ENCODE assay signal across 8 cellular contexts in genomic region chr1:181424786-181425403, GRCh38. TPM values are rescaled to one million over a fixed set of nuclear protein-coding genes. Genes with fewer than 3 reads are reported as not detected.
DNase-seq lines count a peak whose midpoint lies in the region; ATAC-seq, FAIRE-seq and TF ChIP-seq lines count a peak whose summit lies in the region.

No MANE protein-coding gene starts in this region.

- H3K27me3 Mint-ChIP-seq in Caco-2 (ENCODE audit: insufficient read depth, unreplicated experiment): peaks cover 12% of the 10 kb centered on the region
- peaks cover 21% of the 10 kb centered on the region for H3K27me3 Mint-ChIP-seq in WTC11 (ENCODE audit: low read depth)

- H3K27ac Mint-ChIP-seq in Caco-2 (ENCODE audit: unreplicated experiment) (no peak overlapping the region), WTC11 (no peak overlapping the region)

- TF ChIP-seq CTCF in Caco-2 (IDR thresholded peaks at IDR 0.05; ENCODE audit: insufficient read depth in 1 of 2, low read depth in 1 of 2, low read length in 1 of 2, severe bottlenecking in 1 of 2, unreplicated experiment in 1 of 2): peak; percentile 98 to 99
- peak; percentile 93 for TF ChIP-seq CTCF in HEK293 (tag by site-specific recombination; IDR thresholded peaks at IDR 0.05)
- TF ChIP-seq CTCF in WTC11 (IDR thresholded peaks at IDR 0.05): peak; percentile 99
- peak; percentile 87 for TF ChIP-seq CTCF in bronchial epithelial cell (IDR thresholded peaks at IDR 0.05; ENCODE audit: insufficient read depth, low read length, severe bottlenecking)
- peak; percentile 73 to 99 (median 89) for TF ChIP-seq CTCF in keratinocyte (optimal IDR thresholded peaks at IDR 0.05 in 1 of 3, IDR thresholded peaks at IDR 0.05 in 1 of 3, conservative IDR thresholded peaks at IDR 0.05 in 1 of 3; ENCODE audit: extremely low read depth in 1 of 3, insufficient read depth in 2 of 3, low read length in 3 of 3)

- H3K9ac ChIP-seq in keratinocyte (ENCODE audit: control insufficient read depth, extremely low read depth, insufficient read depth, low read length): no peak overlapping the region

- BruUV-seq in Caco-2 (replicated peaks; lab: Mats Ljungman, UMichigan): no TSS peak

- H3K79me2 ChIP-seq in keratinocyte (ENCODE audit: control insufficient read depth, insufficient read depth, low read length): no peaks in the 10 kb centered on the region

- ATAC-seq in WTC11 (peak; percentile 95), GM21717 (IDR thresholded peaks at IDR 0.05; ENCODE audit: unreplicated experiment) (no peak)

- DNase-seq in Caco-2 (peak; percentile 77 to 86), NCI-H2171 treated with DMSO at 0.1 percent for 48 hours (lab: John Stamatoyannopoulos, UW) (peak; percentile 69), WTC11 (ENCODE audit: low spot score) (peak; percentile 91), bronchial epithelial cell (ENCODE audit: low read depth) (peak; percentile 51), keratinocyte (ENCODE audit: low read depth, low spot score) (peak; percentile 11)
- peak; percentile 84 to 86 for DNase-seq in stimulated activated CD4-positive, alpha-beta T cell treated with anti-CD3 and anti-CD28 coated beads, Interleukin-2, amount 100 ng/mL, for 24 hours

- POLR2A ChIA-PET in Caco-2 (lab: Charles Lee) (interaction anchor here (0.6 kb wide), 1 partner anchor 235 kb away, joined by 11 read pairs; no protein-coding TSS in a partner anchor), HEK293 (lab: Yijun Ruan, JAX) (no interaction called here), WTC11 (lab: Charles Lee) (interaction anchor here (0.5 to 1.1 kb wide), 4 partner anchors 10 to 235 kb away, joined by 3 to 5 read pairs (median 3); no protein-coding TSS in a partner anchor)

- no peak overlapping the region for H2AFZ ChIP-seq in keratinocyte (ENCODE audit: control insufficient read depth, low read length)

- no peaks in the 10 kb centered on the region for H4K20me1 ChIP-seq in keratinocyte (ENCODE audit: control insufficient read depth, extremely low read depth, insufficient read depth, low read length)

- no peaks in the 10 kb centered on the region for H3K36me3 ChIP-seq in Caco-2 (ENCODE audit: control insufficient read depth, insufficient read depth, low read length)
- no peaks in the 10 kb centered on the region for H3K36me3 ChIP-seq in HEK293 (ENCODE audit: control insufficient read depth in 2 of 2, insufficient read depth in 1 of 2, low read length in 2 of 2)
- H3K36me3 ChIP-seq in bronchial epithelial cell (ENCODE audit: control insufficient read depth, insufficient read depth, low read length): no peaks in the 10 kb centered on the region
- no peaks in the 10 kb centered on the region for H3K36me3 ChIP-seq in keratinocyte (ENCODE audit: control insufficient read depth in 2 of 2, extremely low read depth in 1 of 2, insufficient read depth in 2 of 2, low read length in 2 of 2)

- H3K4me3 Mint-ChIP-seq in Caco-2 (ENCODE audit: unreplicated experiment) (peak overlapping the region; percentile 48), WTC11 (peak overlapping the region; percentile 31; the same call in 1 of the 2 replicates)

- H3K27me3 ChIP-seq in Caco-2 (replicated peaks; ENCODE audit: control insufficient read depth, insufficient read depth, low read length) (no peaks in the 10 kb centered on the region), bronchial epithelial cell (ENCODE audit: control insufficient read depth, insufficient read depth, low read length) (no peaks in the 10 kb centered on the region), keratinocyte (ENCODE audit: control insufficient read depth, extremely low read depth, insufficient read depth, low read length) (peaks cover 4% of the 10 kb centered on the region)

- H3K9me3 Mint-ChIP-seq in Caco-2 (ENCODE audit: unreplicated experiment) (peaks cover 13% of the 10 kb centered on the region), WTC11 (peaks cover 9% of the 10 kb centered on the region; the same call in 1 of the 2 replicates)

- CTCF ChIA-PET in Caco-2 (lab: Charles Lee) (interaction anchor here (0.6 to 1.9 kb wide), 18 partner anchors 9 to 512 kb away, joined by 3 to 43 read pairs (median 4); no protein-coding TSS in a partner anchor), HEK293 (lab: Yijun Ruan, JAX) (interaction anchor here (0.6 to 2.3 kb wide), 38 partner anchors 8 to 889 kb away, joined by 3 to 33 read pairs (median 4); no protein-coding TSS in a partner anchor), WTC11 (lab: Charles Lee) (interaction anchor here (0.6 to 2.0 kb wide), 61 partner anchors 8 to 630 kb away, joined by 3 to 104 read pairs (median 5); partner anchors contain the start of gene KIAA1614)

- no peak for FAIRE-seq in bronchial epithelial cell (lab: Jason Lieb, UNC)
- FAIRE-seq in keratinocyte (lab: Jason Lieb, UNC): peak; percentile 26

- H3K27ac ChIP-seq in HEK293 (ENCODE audit: extremely low read depth, low read depth, low read length): no peak overlapping the region
- no peak overlapping the region for H3K27ac ChIP-seq in keratinocyte (ENCODE audit: control insufficient read depth, insufficient read depth, low read length)

- dilution Hi-C loops in keratinocyte (cut with MboI; ENCODE audit: extremely low pct_ligation_motif_present, low sequenced_read_pairs): loop anchor here (25.0 kb wide), 2 partner anchors 113 to 213 kb away; no protein-coding TSS in a partner anchor

- H3K4me3 ChIP-seq in Caco-2 (ENCODE audit: low read depth, low read length) (no peak overlapping the region), HEK293 (ENCODE audit: low read depth, low read length) (no peak overlapping the region), bronchial epithelial cell (ENCODE audit: low read depth, low read length) (no peak overlapping the region), keratinocyte (ENCODE audit: control insufficient read depth in 2 of 3, extremely low read depth in 1 of 3, insufficient read depth in 2 of 3, low read depth in 1 of 3, low read length in 3 of 3) (no peak overlapping the region)

- peak overlapping the region; percentile 49 for H3K4me2 ChIP-seq in keratinocyte (ENCODE audit: control insufficient read depth, extremely low read depth, insufficient read depth, low read depth, low read length)

- H3K4me1 Mint-ChIP-seq in Caco-2 (ENCODE audit: low read depth, unreplicated experiment) (peaks cover 6% of the 10 kb centered on the region), WTC11 (peaks cover 19% of the 10 kb centered on the region)

- intact Hi-C loops in Caco-2 (cut with micrococcal nuclease; ENCODE audit: unreplicated experiment): loop anchor here (1.0 kb wide), 2 partner anchors 27 to 235 kb away; no protein-coding TSS in a partner anchor

- H3K9me3 ChIP-seq in Caco-2 (no peaks in the 10 kb centered on the region), HEK293 (ENCODE audit: control insufficient read depth, insufficient read depth, low read depth, low read length) (no peaks in the 10 kb centered on the region), keratinocyte (ENCODE audit: control insufficient read depth, low read depth, low read length) (no peaks in the 10 kb centered on the region)

- no peaks in the 10 kb centered on the region for H3K36me3 Mint-ChIP-seq in Caco-2 (ENCODE audit: insufficient read depth, unreplicated experiment)
- no peaks in the 10 kb centered on the region for H3K36me3 Mint-ChIP-seq in WTC11

- H3K9me1 ChIP-seq in keratinocyte (ENCODE audit: control insufficient read depth, extremely low read depth, insufficient read depth, low read length): no peaks in the 10 kb centered on the region

- H3K4me1 ChIP-seq in Caco-2 (no peaks in the 10 kb centered on the region; the same call in 1 of the 2 replicates), HEK293 (ENCODE audit: control insufficient read depth, insufficient read depth, low read length) (no peaks in the 10 kb centered on the region), keratinocyte (ENCODE audit: control insufficient read depth, extremely low read depth, insufficient read depth, low read length) (no peaks in the 10 kb centered on the region)

TF ChIP-seq in HEK293, 187 proteins besides CTCF, POLR2A, EP300 and RAD21:
- TF ChIP-seq ZNF2 (tag by site-specific recombination; IDR thresholded peaks at IDR 0.05): peak; percentile 23; the same call in 1 of the 2 replicates
- no peak; the same call in 1 of the 2 replicates for TF ChIP-seq ZSCAN30 (tag by site-specific recombination; IDR thresholded peaks at IDR 0.05)
- TF ChIP-seq KLF9 (tag by site-specific recombination; IDR thresholded peaks at IDR 0.05; ENCODE audit: low read depth): no peak
- TF ChIP-seq FEZF1 (tag by site-specific recombination; IDR thresholded peaks at IDR 0.05): no peak
- peak; percentile 73; the same call in 1 of the 2 replicates for TF ChIP-seq ZNF660 (tag by site-specific recombination; IDR thresholded peaks at IDR 0.05)
- peak; percentile 40; the same call in 1 of the 2 replicates for TF ChIP-seq ZNF324 (tag by site-specific recombination; IDR thresholded peaks at IDR 0.05)
- TF ChIP-seq GFI1B (tag by site-specific recombination; IDR thresholded peaks at IDR 0.05): no peak
- TF ChIP-seq ZNF654 (tag by site-specific recombination; IDR thresholded peaks at IDR 0.05; ENCODE audit: low read depth): peak; percentile 94

TF ChIP-seq in WTC11, 78 proteins besides CTCF, POLR2A, EP300 and RAD21 (continues in another document):
- TF ChIP-seq ZNF232 (CRISPR knock-in tag; IDR thresholded peaks at IDR 0.05) (no peak), CREB1 (CRISPR knock-in tag; IDR thresholded peaks at IDR 0.05) (no peak), PREB (CRISPR knock-in tag; IDR thresholded peaks at IDR 0.05; ENCODE audit: borderline replicate concordance) (no peak)

RNA-seq across cellular contexts. Expression of gene CACNA1E, which starts 58.4 kb away (rescaled TPM):
- total RNA-seq in Caco-2 (2022): 0.32 and 0.45 TPM in 2 replicates
- 0.63 to 0.85 TPM (median 0.78 TPM) in 3 replicates for total RNA-seq in WTC11 (2021)
- under 0.01 TPM in 1 of 2 replicates, not detected in the other for total RNA-seq in bronchial epithelial cell
- 0.01 TPM in 1 of 3 replicates, not detected in the others for polyA plus RNA-seq in keratinocyte
- not detected for polyA plus RNA-seq in keratinocyte (2011; ENCODE audit: low read depth)
- polyA plus RNA-seq in keratinocyte (2011; cell fraction: cytosol; rRNA removed): not detected in 2 replicates
- polyA plus RNA-seq in keratinocyte (2011; cell fraction: nucleus; rRNA removed): 0.01 TPM in 1 of 2 replicates, not detected in the other
- polyA plus RNA-seq in keratinocyte (2012; ENCODE audit: low replicate concordance): 0.03 TPM in 1 of 2 replicates, not detected in the other
- polyA minus RNA-seq in keratinocyte: not detected in 3 replicates
- not detected for polyA minus RNA-seq in keratinocyte (2011; cell fraction: cytosol; rRNA and poly(A)+ RNA removed)
- not detected in 2 replicates for polyA minus RNA-seq in keratinocyte (2011; cell fraction: nucleus; rRNA and poly(A)+ RNA removed)

Comparison
In these comparisons a context has a peak if more than half of its experiments do, and no peak if none do; other contexts are left out.
1. DNase-seq: peak in every context shown above with its lines; median percentile 91 in WTC11; 85 in stimulated activated CD4-positive, alpha-beta T cell treated with anti-CD3 and anti-CD28 coated beads, Interleukin-2, amount 100 ng/mL, for 24 hours; 82 in Caco-2; 69 in NCI-H2171 treated with DMSO at 0.1 percent for 48 hours; 51 in bronchial epithelial cell; 11 in keratinocyte.